In genomic region chr19:48443262-48443661, GRCh38 we compare ENCODE assay signal across 13 cellular contexts. TPM values are rescaled to one million over a fixed set of nuclear protein-coding genes. Genes with fewer than 3 reads are reported as not detected.
DNase-seq lines count a peak whose midpoint lies in the region; ATAC-seq, FAIRE-seq and TF ChIP-seq lines count a peak whose summit lies in the region.
"Had no signal": no experiment of that assay in that cellular context is flagged by ENCODE, and none has a peak within 500 bp of the region (broad histone marks: within the 10 kb centered on the region; RNA-seq: fewer than 3 reads in every experiment).

No MANE protein-coding gene starts in this region.

- H3K27me3 ChIP-seq in GM12878 (replicated peaks in 1 of 2; ENCODE audit: control insufficient read depth in 2 of 2, insufficient read depth in 2 of 2, low read length in 1 of 2): peaks cover 0 to 1% of the 10 kb centered on the region in 2 experiments; a peak in 1 of 4 replicates
- no peaks in the 10 kb centered on the region for H3K27me3 ChIP-seq in pancreas

- TF ChIP-seq RAD21 in GM12878 (IDR thresholded peaks at IDR 0.05; ENCODE audit: insufficient read depth, low read depth, low read length): no peak

- BruUV-seq in GM12878 (replicated peaks; lab: Mats Ljungman, UMichigan): no TSS peak

- intact Hi-C loops in GM12878 (cut with micrococcal nuclease; ENCODE audit: unreplicated experiment) (no loop called here), pancreas (cut with DNase I) (no loop called here)

- 73% methylated on average over 22 of the region's 60 CpGs for WGBS in GM12878 (ENCODE audit: insufficient coverage, insufficient replicate concordance, low lambda C conversion rate, missing lambda C conversion rate)
- 2 to 9% methylated on average over 19 to 60 of the region's 60 CpGs for WGBS in pancreas, 2 donors

- H3K4me1 ChIP-seq in ES-I3 (ENCODE audit: insufficient read depth, low read length) (no peaks in the 10 kb centered on the region; the same call in 1 of the 2 replicates), GM12878 (ENCODE audit: control insufficient read depth, insufficient read depth, low read length) (peaks cover 25% of the 10 kb centered on the region), pancreas (peaks cover 0 to 13% (median 7%) of the 10 kb centered on the region in 3 donors)

- SMC1A ChIA-PET in GM12878 (lab: Charles Lee; ENCODE audit: uncharacterized antibody, unreplicated experiment): no interaction called here

- DNase-seq in NCI-H146 (lab: John Stamatoyannopoulos, UW): peak; percentile 47
- DNase-seq in NCI-H146 treated with DMSO at 0.1 percent for 48 hours (lab: John Stamatoyannopoulos, UW; ENCODE audit: unreplicated experiment): no peak
- DNase-seq in GM12878 (ENCODE audit: low read depth, low spot score): no peak
- peak in 3 of 6 donors; percentile 70 to 84 (median 74) for DNase-seq in pancreas
- no peak for DNase-seq in HEK293T (ENCODE audit: extremely low spot score)
- no peak for DNase-seq in NCI-H446 treated with DMSO at 0.1 percent for 48 hours (lab: John Stamatoyannopoulos, UW)
- DNase-seq: activated CD4-positive, alpha-beta T cell treated with anti-CD3 and anti-CD28 coated beads, Interleukin-2, amount 10 ng/mL, durations not matched to agents 7 days and 5 days; effector CD8-positive, alpha-beta T cell; GDM1; small intestine had no signal

- no peaks in the 10 kb centered on the region for H4K20me1 ChIP-seq in GM12878 (ENCODE audit: control insufficient read depth, insufficient read depth)

- H3K4me3 ChIP-seq in GM12878: no peak overlapping the region
- H3K4me3 ChIP-seq in pancreas: peak overlapping the region in 3 of 4 donors; percentile 19 to 42 (median 34)

- RAD21 ChIA-PET in GM12878 (lab: Charles Lee; ENCODE audit: unreplicated experiment): no interaction called here

- no peak overlapping the region for H2AFZ ChIP-seq in GM12878 (ENCODE audit: control insufficient read depth, low read depth, low read length)

- POLR2A ChIA-PET in GM12878 (lab: Charles Lee): interaction anchor here (1.0 kb wide), 1 partner anchor 24 kb away, joined by 3 read pairs; no protein-coding TSS in a partner anchor
- POLR2A ChIA-PET in HEK293T (lab: Yijun Ruan, JAX): no interaction called here

- peaks cover 8% of the 10 kb centered on the region; the same call in 1 of the 2 replicates for H3K36me3 ChIP-seq in ES-I3 (ENCODE audit: insufficient read depth, low read length)
- H3K36me3 ChIP-seq in GM12878 (ENCODE audit: control insufficient read depth in 2 of 2, insufficient read depth in 2 of 2, low read length in 1 of 2): 0 out of 4 replicates have a peak, but pooled peaks cover 0 to under 1% of the 10 kb centered on the region in 2 experiments
- peaks cover 0 to 4% (median 0%) of the 10 kb centered on the region in 3 donors for H3K36me3 ChIP-seq in pancreas

- in situ Hi-C loops in GM12878 (cut with MboI): no loop called here

- H3K4me2 ChIP-seq in GM12878 (ENCODE audit: control insufficient read depth, insufficient read depth): no peak overlapping the region

- TF ChIP-seq CTCF in GM12878 (IDR thresholded peaks at IDR 0.05 in 2 of 3, conservative IDR thresholded peaks at IDR 0.05 in 1 of 3; ENCODE audit: control insufficient read depth in 2 of 3, extremely low read depth in 1 of 3, insufficient read depth in 1 of 3, low read depth in 3 of 3, low read length in 3 of 3) (no peak), pancreas (IDR thresholded peaks at IDR 0.05) (no peak)

- H3K9me3 ChIP-seq in ES-I3 (ENCODE audit: control insufficient read depth, insufficient read depth, low read length) (no peaks in the 10 kb centered on the region), GM12878 (replicated peaks; ENCODE audit: control insufficient read depth, insufficient read depth, low read length) (no peaks in the 10 kb centered on the region), pancreas (no peaks in the 10 kb centered on the region)

- no peak for TF ChIP-seq EP300 in GM12878 (IDR thresholded peaks at IDR 0.05; ENCODE audit: borderline replicate concordance in 1 of 2, control insufficient read depth in 1 of 2, low read depth in 2 of 2, low read length in 2 of 2)

- ATAC-seq in GM12878 (no peak), pancreas (no peak), HG03025 (IDR thresholded peaks at IDR 0.05; ENCODE audit: low FRiP score, unreplicated experiment) (no peak)

- peaks cover 15% of the 10 kb centered on the region for H3K79me2 ChIP-seq in GM12878 (ENCODE audit: control insufficient read depth, insufficient read depth, low read length)

- FAIRE-seq in GM12878 (lab: Jason Lieb, UNC) (no peak), pancreas (lab: Jason Lieb, UNC) (no peak)
- FAIRE-seq: small intestine had no signal

- no peak overlapping the region for H3K27ac ChIP-seq in GM12878 (ENCODE audit: control insufficient read depth, insufficient read depth)
- no peak overlapping the region for H3K27ac ChIP-seq in pancreas

- CTCF ChIA-PET in GM12878 (lab: Yijun Ruan, JAX) (no interaction called here), HEK293T (lab: Yijun Ruan, JAX) (no interaction called here)

- H3K9ac ChIP-seq in ES-I3 (ENCODE audit: low read depth, low read length): peak overlapping the region; percentile 15; the same call in 1 of the 2 replicates
- no peak overlapping the region for H3K9ac ChIP-seq in GM12878 (ENCODE audit: control insufficient read depth, insufficient read depth, low read length)

- no peak for TF ChIP-seq POLR2A in GM12878 (IDR thresholded peaks at IDR 0.05; ENCODE audit: low read depth, low read length)

RNA-seq across cellular contexts. Expression of gene GRWD1, which starts 2.5 kb away (rescaled TPM):
- 22.0 and 26.3 TPM in 2 replicates for total RNA-seq in GM12878 (2013; cell fraction: nucleolus; rRNA removed)
- total RNA-seq in GM12878 (2014; rRNA removed): 26.5 and 30.6 TPM in 2 replicates
- 22.4 and 30.9 TPM in 2 replicates for total RNA-seq in GM12878 (2014; rRNA removed; fragmentation: Illumina TruSeq; extraction: Trizol)
- total RNA-seq in GM12878 (2021): 75.8 and 79.0 TPM in 2 replicates
- 6.1 TPM for polyA plus RNA-seq in GM12878 (2011; ENCODE audit: low read depth)
- polyA plus RNA-seq in GM12878 (2011; rRNA removed): 17.4 and 26.4 TPM in 2 replicates
- polyA plus RNA-seq in GM12878 (2011; cell fraction: cytosol; rRNA removed): 33.3 and 42.0 TPM in 2 replicates
- polyA plus RNA-seq in GM12878 (2011; cell fraction: nucleus; rRNA removed): 24.8 and 43.8 TPM in 2 replicates
- polyA plus RNA-seq in GM12878 (2012): 20.2 and 22.0 TPM in 2 replicates
- 9.2 and 14.0 TPM in 2 replicates for polyA plus RNA-seq in GM12878 (2014; fragmentation: Illumina TruSeq; extraction: Trizol)
- 1 to 10 TPM; 1.4 to 3.0 TPM for polyA plus RNA-seq in GM12878 (2014; fragmentation: Nextera tagmentation; extraction: Ambion mirVana)
- polyA plus RNA-seq in GM12878 (2014; rRNA removed): 44.6 and 46.5 TPM in 2 replicates
- polyA plus RNA-seq in GM12878 (2016; fragmentation: Nextera tagmentation; extraction: Ambion mirVana): 100 to 1,000 TPM; 103 TPM
- 12.8 and 20.6 TPM in 2 replicates for polyA minus RNA-seq in GM12878 (2011; rRNA and poly(A)+ RNA removed)
- polyA minus RNA-seq in GM12878 (2011; cell fraction: cytosol; rRNA and poly(A)+ RNA removed): 14.4 and 21.1 TPM in 2 replicates
- 9.4 and 20.5 TPM in 2 replicates for polyA minus RNA-seq in GM12878 (2011; cell fraction: nucleus; rRNA and poly(A)+ RNA removed)
- 10 to 100 TPM; 13.0 to 23.1 (median 18.2) TPM for total RNA-seq in pancreas
- 10 to 100 TPM in 1 of 2 donors, 1 to 10 TPM in 1; 8.6 to 10.2 TPM for polyA plus RNA-seq in pancreas

RNA-seq across cellular contexts. Expression of gene KCNJ14, which starts 12.1 kb away (rescaled TPM):
- total RNA-seq in GM12878 (2013; cell fraction: nucleolus; rRNA removed): 3.0 TPM in 2 replicates
- total RNA-seq in GM12878 (2014; rRNA removed) (0.38 and 0.40 TPM in 2 replicates), GM12878 (2014; rRNA removed; fragmentation: Illumina TruSeq; extraction: Trizol) (0.41 and 0.45 TPM in 2 replicates), GM12878 (2021) (1.3 and 1.4 TPM in 2 replicates), pancreas (under 1 TPM; 0.20 to 0.56 (median 0.37) TPM)
- polyA plus RNA-seq in GM12878 (2011; ENCODE audit: low read depth): 0.38 TPM
- polyA plus RNA-seq in GM12878 (2011; rRNA removed) (0.16 and 0.24 TPM in 2 replicates), GM12878 (2014; fragmentation: Illumina TruSeq; extraction: Trizol) (0.48 and 0.59 TPM in 2 replicates), GM12878 (2014; fragmentation: Nextera tagmentation; extraction: Ambion mirVana) (under 1 TPM; 0.26 to 0.34 TPM), GM12878 (2014; rRNA removed) (0.72 and 0.93 TPM in 2 replicates), GM12878 (2016; fragmentation: Nextera tagmentation; extraction: Ambion mirVana) (under 1 TPM; 0.30 to 0.68 TPM), pancreas (under 1 TPM; 0.49 to 0.59 TPM)
- polyA plus RNA-seq in GM12878 (2011; cell fraction: cytosol; rRNA removed): 0.19 and 0.22 TPM in 2 replicates
- polyA plus RNA-seq in GM12878 (2011; cell fraction: nucleus; rRNA removed): 1.2 TPM in 2 replicates
- polyA plus RNA-seq in GM12878 (2012): 0.51 and 0.62 TPM in 2 replicates
- polyA minus RNA-seq in GM12878 (2011; rRNA and poly(A)+ RNA removed): 0.73 and 1.3 TPM in 2 replicates
- polyA minus RNA-seq in GM12878 (2011; cell fraction: cytosol; rRNA and poly(A)+ RNA removed): 0.21 and 0.27 TPM in 2 replicates
- polyA minus RNA-seq in GM12878 (2011; cell fraction: nucleus; rRNA and poly(A)+ RNA removed): 0.60 and 1.5 TPM in 2 replicates

RNA-seq across cellular contexts. Expression of gene CYTH2, which starts 25.9 kb away (rescaled TPM):
- 43.7 and 54.0 TPM in 2 replicates for total RNA-seq in GM12878 (2013; cell fraction: nucleolus; rRNA removed)
- total RNA-seq in GM12878 (2014; rRNA removed) (18.5 and 24.6 TPM in 2 replicates), GM12878 (2014; rRNA removed; fragmentation: Illumina TruSeq; extraction: Trizol) (11.0 and 13.9 TPM in 2 replicates), GM12878 (2021) (28.2 and 29.9 TPM in 2 replicates), pancreas (10 to 100 TPM; 25.4 to 39.2 (median 29.1) TPM)
- 13.5 TPM for polyA plus RNA-seq in GM12878 (2011; ENCODE audit: low read depth)
- polyA plus RNA-seq in GM12878 (2011; rRNA removed) (16.0 and 26.4 TPM in 2 replicates), GM12878 (2014; fragmentation: Illumina TruSeq; extraction: Trizol) (8.6 and 18.8 TPM in 2 replicates), GM12878 (2014; fragmentation: Nextera tagmentation; extraction: Ambion mirVana) (1 to 10 TPM; 1.3 to 1.6 TPM), GM12878 (2014; rRNA removed) (26.6 and 28.7 TPM in 2 replicates), GM12878 (2016; fragmentation: Nextera tagmentation; extraction: Ambion mirVana) (10 to 100 TPM; 25.6 to 31.9 TPM), pancreas (10 to 100 TPM; 51.7 to 54.2 TPM)
- polyA plus RNA-seq in GM12878 (2011; cell fraction: cytosol; rRNA removed): 29.0 and 32.3 TPM in 2 replicates
- 58.9 and 66.4 TPM in 2 replicates for polyA plus RNA-seq in GM12878 (2011; cell fraction: nucleus; rRNA removed)
- polyA plus RNA-seq in GM12878 (2012): 21.4 and 25.9 TPM in 2 replicates
- 21.4 and 34.4 TPM in 2 replicates for polyA minus RNA-seq in GM12878 (2011; rRNA and poly(A)+ RNA removed)
- 7.7 and 7.9 TPM in 2 replicates for polyA minus RNA-seq in GM12878 (2011; cell fraction: cytosol; rRNA and poly(A)+ RNA removed)
- 17.8 and 26.8 TPM in 2 replicates for polyA minus RNA-seq in GM12878 (2011; cell fraction: nucleus; rRNA and poly(A)+ RNA removed)

RNA-seq across cellular contexts. Expression of gene GRIN2D, which starts 49.8 kb away (rescaled TPM):
- 0.58 and 0.83 TPM in 2 replicates for total RNA-seq in GM12878 (2013; cell fraction: nucleolus; rRNA removed)
- total RNA-seq in GM12878 (2014; rRNA removed) (0.05 and 0.06 TPM in 2 replicates), GM12878 (2014; rRNA removed; fragmentation: Illumina TruSeq; extraction: Trizol) (0.05 TPM in 1 of 2 replicates, not detected in the other), GM12878 (2021) (0.32 and 0.38 TPM in 2 replicates), pancreas (under 1 TPM in 5 of 6 donors, not detected in 1; 0.04 to 0.66 (median 0.26) TPM)
- 0.09 TPM for polyA plus RNA-seq in GM12878 (2011; ENCODE audit: low read depth)
- polyA plus RNA-seq in GM12878 (2011; rRNA removed) (0.03 TPM in 2 replicates), GM12878 (2014; fragmentation: Illumina TruSeq; extraction: Trizol) (0.07 TPM in 1 of 2 replicates, not detected in the other), GM12878 (2014; fragmentation: Nextera tagmentation; extraction: Ambion mirVana) (not detected), GM12878 (2014; rRNA removed) (0.03 and 0.04 TPM in 2 replicates), GM12878 (2016; fragmentation: Nextera tagmentation; extraction: Ambion mirVana) (under 1 TPM; 0.03 TPM), pancreas (under 1 TPM; 0.19 TPM)
- polyA plus RNA-seq in GM12878 (2011; cell fraction: cytosol; rRNA removed): 0.02 and 0.04 TPM in 2 replicates
- polyA plus RNA-seq in GM12878 (2011; cell fraction: nucleus; rRNA removed): 0.13 and 0.22 TPM in 2 replicates
- polyA plus RNA-seq in GM12878 (2012): 0.29 and 0.32 TPM in 2 replicates
- polyA minus RNA-seq in GM12878 (2011; rRNA and poly(A)+ RNA removed): 0.05 TPM in 1 of 2 replicates, not detected in the other
- polyA minus RNA-seq in GM12878 (2011; cell fraction: cytosol; rRNA and poly(A)+ RNA removed): not detected in 2 replicates
- polyA minus RNA-seq in GM12878 (2011; cell fraction: nucleus; rRNA and poly(A)+ RNA removed): 0.10 and 0.12 TPM in 2 replicates
- polyA plus RNA-seq: IgD-negative memory B cell had no signal

RNA-seq across cellular contexts. Expression of gene KDELR1, which starts 51.9 kb away (rescaled TPM):
- total RNA-seq in GM12878 (2013; cell fraction: nucleolus; rRNA removed): 22.9 and 23.8 TPM in 2 replicates
- total RNA-seq in GM12878 (2014; rRNA removed) (34.8 and 35.9 TPM in 2 replicates), GM12878 (2014; rRNA removed; fragmentation: Illumina TruSeq; extraction: Trizol) (25.2 and 26.8 TPM in 2 replicates), GM12878 (2021) (70.7 and 71.0 TPM in 2 replicates), pancreas (10 to 100 TPM; 58.7 to 99.0 (median 77.0) TPM)
- polyA plus RNA-seq in GM12878 (2011; ENCODE audit: low read depth): 38.9 TPM
- polyA plus RNA-seq in GM12878 (2011; rRNA removed) (24.5 and 52.5 TPM in 2 replicates), GM12878 (2014; fragmentation: Illumina TruSeq; extraction: Trizol) (52.3 and 67.3 TPM in 2 replicates), GM12878 (2014; fragmentation: Nextera tagmentation; extraction: Ambion mirVana) (10 to 100 TPM in 1 of 2 experiments, 1 to 10 TPM in 1; 2.3 to 13.2 TPM), GM12878 (2014; rRNA removed) (38.0 and 44.6 TPM in 2 replicates), GM12878 (2016; fragmentation: Nextera tagmentation; extraction: Ambion mirVana) (10 to 100 TPM; 54.3 to 59.1 TPM), pancreas (100 to 1,000 TPM in 1 of 2 donors, 10 to 100 TPM in 1; 85.4 to 113 TPM)
- 40.6 and 54.5 TPM in 2 replicates for polyA plus RNA-seq in GM12878 (2011; cell fraction: cytosol; rRNA removed)
- 39.0 and 39.8 TPM in 2 replicates for polyA plus RNA-seq in GM12878 (2011; cell fraction: nucleus; rRNA removed)
- polyA plus RNA-seq in GM12878 (2012): 74.1 and 86.4 TPM in 2 replicates
- 31.0 and 33.4 TPM in 2 replicates for polyA minus RNA-seq in GM12878 (2011; rRNA and poly(A)+ RNA removed)
- 24.6 and 34.2 TPM in 2 replicates for polyA minus RNA-seq in GM12878 (2011; cell fraction: cytosol; rRNA and poly(A)+ RNA removed)
- 6.9 and 14.1 TPM in 2 replicates for polyA minus RNA-seq in GM12878 (2011; cell fraction: nucleus; rRNA and poly(A)+ RNA removed)
